In genomic region chr4:92529510-92529909, GRCh38 we compare ENCODE assay signal across 30 cellular contexts.
"Had no signal": no experiment of that assay in that cellular context is flagged by ENCODE, and none has a peak within 500 bp of the region (broad histone marks: within the 10 kb centered on the region; RNA-seq: fewer than 3 reads in every experiment).

No MANE protein-coding gene starts in this region.

- H3K36me3 Mint-ChIP-seq: memory B cell, mesothelial cell of epicardium, naive B cell had no signal

- H3K4me1 Mint-ChIP-seq: memory B cell, naive B cell had no signal

- H2AFZ ChIP-seq: hepatocyte, parathyroid adenoma had no signal

- H3K4me3 ChIP-seq: esophagus muscularis mucosa, gastroesophageal sphincter, heart left ventricle, hepatocyte, lung, mucosa of descending colon, right lobe of liver, smooth muscle cell, stomach, thyroid gland, vagina had no signal

- H3K4me3 Mint-ChIP-seq: memory B cell, mesothelial cell of epicardium, naive B cell, nephron had no signal

- H3K79me2 ChIP-seq: hepatocyte, parathyroid adenoma had no signal

- H3K36me3 ChIP-seq: esophagus muscularis mucosa, gastroesophageal sphincter, heart left ventricle, right lobe of liver, stomach, thyroid gland, vagina had no signal

- H3K9me3 Mint-ChIP-seq: nephron had no signal

- H3K27me3 ChIP-seq: dorsolateral prefrontal cortex, esophagus muscularis mucosa, foreskin keratinocyte, gastroesophageal sphincter, heart left ventricle, hepatocyte, right lobe of liver, stomach, thyroid gland, vagina had no signal

- FAIRE-seq: colon, kidney had no signal

- H3K9me3 ChIP-seq: esophagus muscularis mucosa, gastroesophageal sphincter, heart left ventricle, mucosa of descending colon, right lobe of liver, stomach, thyroid gland, vagina had no signal

- ATAC-seq: gastroesophageal sphincter, heart left ventricle, left lobe of liver, mucosa of descending colon, right lobe of liver had no signal

- H3K27me3 Mint-ChIP-seq: memory B cell, naive B cell, progenitor cell of endocrine pancreas had no signal

- H3K4me1 ChIP-seq: esophagus muscularis mucosa, foreskin keratinocyte, gastroesophageal sphincter, heart left ventricle, parathyroid adenoma, right lobe of liver, stomach, vagina had no signal

- H3K9ac ChIP-seq: parathyroid adenoma had no signal

- H3K4me2 ChIP-seq: hepatocyte, smooth muscle cell had no signal

- H3K27ac ChIP-seq: dorsolateral prefrontal cortex, epithelial cell of prostate, esophagus muscularis mucosa, foreskin keratinocyte, gastroesophageal sphincter, heart left ventricle, hepatocyte, parathyroid adenoma, right lobe of liver, stomach, thyroid gland, vagina had no signal

- H3K27ac Mint-ChIP-seq: memory B cell, mesothelial cell of epicardium, naive B cell, progenitor cell of endocrine pancreas had no signal

- DNase-seq: dorsolateral prefrontal cortex; effector CD4-positive, alpha-beta T cell; heart left ventricle; kidney; mucosa of descending colon; naive B cell; right lobe of liver; stimulated activated CD4-positive, alpha-beta T cell treated with anti-CD3 and anti-CD28 coated beads, Interleukin-12 subunit alpha, Interleukin-12 subunit beta, amount 100 ng/mL, for 4 hours; stimulated activated CD4-positive, alpha-beta T cell treated with anti-CD3 and anti-CD28 coated beads, Interleukin-1b, Interleukin-23, amount 100 ng/mL, for 48 hours; stimulated activated CD4-positive, alpha-beta T cell treated with anti-CD3 and anti-CD28 coated beads, Interleukin-4, amount 100 ng/mL, for 1 hour; stimulated activated CD8-positive, alpha-beta memory T cell treated with anti-CD3 and anti-CD28 coated beads, Interleukin-4, amount 100 ng/mL, for 48 hours; stimulated activated naive CD4-positive, alpha-beta T cell treated with Interleukin-2 at 50 U/mL for 16 hours; stomach; thyroid gland; trophoblast cell had no signal
